ENCODE assay signal across 1 cellular context in genomic region chr19:57241181-57241580, GRCh38.
TF ChIP-seq lines count a peak whose summit lies in the region.

No MANE protein-coding gene starts in this region.

TF ChIP-seq in H1, 55 proteins besides CTCF, POLR2A, EP300 and RAD21:
- TF ChIP-seq TCF12 (IDR thresholded peaks at IDR 0.05; ENCODE audit: low read depth, low read length) (no peak), GABPA (IDR thresholded peaks at IDR 0.05; ENCODE audit: borderline replicate concordance, insufficient read depth, low read length) (no peak), BCL11A (IDR thresholded peaks at IDR 0.05; ENCODE audit: low read depth in 2 of 2, low read length in 2 of 2) (no peak), TAF7 (optimal IDR thresholded peaks at IDR 0.05; ENCODE audit: borderline replicate concordance, low read depth, low read length) (no peak), RNF2 (IDR thresholded peaks at IDR 0.05; ENCODE audit: borderline replicate concordance, low read depth, low read length, missing control alignments, poor library complexity, severe bottlenecking) (no peak), TAF1 (IDR thresholded peaks at IDR 0.05; ENCODE audit: low read depth, low read length) (no peak), PHF8 (conservative IDR thresholded peaks at IDR 0.05; ENCODE audit: low read depth, low read length) (no peak), CHD1 (IDR thresholded peaks at IDR 0.05; ENCODE audit: low read depth, low read length) (no peak), RFX5 (IDR thresholded peaks at IDR 0.05; ENCODE audit: borderline replicate concordance, low read depth, low read length) (no peak), CTBP2 (IDR thresholded peaks at IDR 0.05; ENCODE audit: borderline replicate concordance, insufficient read depth, insufficient read length, low read length) (no peak), E2F6 (IDR thresholded peaks at IDR 0.05) (no peak), RXRA (IDR thresholded peaks at IDR 0.05; ENCODE audit: insufficient read depth, low read depth, low read length) (no peak), SUZ12 (IDR thresholded peaks at IDR 0.05; ENCODE audit: low read length) (no peak), CEBPB (IDR thresholded peaks at IDR 0.05; ENCODE audit: low read depth, low read length) (no peak), SIN3A (conservative IDR thresholded peaks at IDR 0.05 in 1 of 2, IDR thresholded peaks at IDR 0.05 in 1 of 2; ENCODE audit: low read depth in 1 of 2, low read length in 2 of 2) (no peak), SIRT6 (IDR thresholded peaks at IDR 0.05; ENCODE audit: low read length) (no peak), ATF2 (IDR thresholded peaks at IDR 0.05; ENCODE audit: low read length) (no peak), EGR1 (IDR thresholded peaks at IDR 0.05; ENCODE audit: borderline replicate concordance, low read depth, low read length) (no peak), USF2 (IDR thresholded peaks at IDR 0.05; ENCODE audit: low read length) (no peak)
